8 cellular contexts compared by ENCODE assay signal in the genomic region with DNA sequence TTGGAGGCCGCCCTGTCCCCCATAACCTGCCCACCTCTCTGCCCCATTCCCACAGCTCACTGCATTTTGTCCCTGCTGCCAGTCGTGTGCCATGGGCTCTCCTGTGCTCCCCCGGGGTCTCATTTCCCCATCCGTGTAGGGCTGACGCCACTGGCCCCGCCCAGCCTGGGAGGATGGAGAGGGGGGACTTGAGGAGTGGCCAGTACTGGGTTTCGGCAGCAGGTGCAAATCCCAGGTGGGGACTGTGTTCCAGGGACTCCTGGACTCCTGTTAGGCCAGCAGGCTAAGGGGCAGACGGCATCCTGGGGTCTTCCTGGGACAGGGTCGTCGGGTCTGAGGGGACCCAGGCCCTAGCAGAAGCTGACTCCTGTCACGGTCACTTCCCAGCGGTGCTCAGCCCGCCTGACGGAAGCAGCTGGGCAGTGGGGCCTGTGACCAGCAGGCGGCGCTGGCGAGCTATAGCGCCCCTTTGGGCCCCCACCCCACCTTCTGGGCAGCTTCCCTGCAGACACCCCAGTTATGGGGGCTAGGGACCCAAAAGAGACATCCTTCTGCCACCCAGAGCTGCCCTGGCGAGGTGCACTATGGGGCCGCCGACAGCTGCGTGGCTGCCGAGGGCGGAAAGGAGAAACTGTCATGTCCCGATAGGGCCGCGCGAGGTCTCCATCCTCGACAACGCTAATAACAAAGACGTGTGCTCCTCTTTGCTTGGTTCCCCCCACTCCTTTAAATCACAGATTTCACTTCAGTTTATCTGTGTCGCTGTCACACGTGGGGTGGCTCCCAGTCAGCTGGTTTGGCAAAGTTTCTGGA. TPM values are rescaled to one million over a fixed set of nuclear protein-coding genes. Genes with fewer than 3 reads are reported as not detected.
A peak's percentile ranks its signal among the peaks of the same experiment; 100 is the strongest.
DNase-seq lines count a peak whose midpoint lies in the region; ATAC-seq, FAIRE-seq and TF ChIP-seq lines count a peak whose summit lies in the region.

No MANE protein-coding gene starts in this region.

- H3K27me3 ChIP-seq in K562 (ENCODE audit: control insufficient read depth in 2 of 2, insufficient read depth in 2 of 2, low read length in 2 of 2): peaks cover 4 to 41% of the 10 kb centered on the region in 2 experiments; a peak in 4 of 5 replicates
- no peaks in the 10 kb centered on the region; the same call in 1 of the 2 replicates for H3K27me3 ChIP-seq in iPS-20b (ENCODE audit: insufficient read depth, low read length)

- in situ Hi-C loops in K562 (cut with MboI): no loop called here

- no peaks in the 10 kb centered on the region for H3K9me1 ChIP-seq in K562 (ENCODE audit: control insufficient read depth, insufficient read depth, low read length)

- H4K20me1 ChIP-seq in K562 (replicated peaks; ENCODE audit: control insufficient read depth, insufficient read depth, low read length): peaks cover 11% of the 10 kb centered on the region; the same call in 1 of the 2 replicates

- POLR2A ChIA-PET in K562 (lab: Yijun Ruan, JAX): interaction anchor here (0.6 to 1.1 kb wide), 4 partner anchors 9 to 285 kb away, joined by 3 to 4 read pairs (median 3); no protein-coding TSS in a partner anchor

- H3K4me3 ChIP-seq in K562: peak overlapping the region; percentile 14
- H3K4me3 ChIP-seq in iPS-20b (ENCODE audit: low read length): peak overlapping the region; percentile 65
- peak overlapping the region in 6 of 7 experiments; percentile 9 to 36 (median 17) for H3K4me3 ChIP-seq in skin epidermis

- peak overlapping the region; percentile 72 for H3K4me2 ChIP-seq in K562 (ENCODE audit: insufficient read depth, low read length)

- peak; percentile 91 for ATAC-seq in K562
- no peak for ATAC-seq in GM21786 (IDR thresholded peaks at IDR 0.05; ENCODE audit: unreplicated experiment)

- H2AFZ ChIP-seq in K562 (ENCODE audit: low read depth, low read length): peak overlapping the region; percentile 84

- H3K9me3 ChIP-seq in K562 (replicated peaks; ENCODE audit: control insufficient read depth, insufficient read depth, low read depth, low read length): no peaks in the 10 kb centered on the region
- no peaks in the 10 kb centered on the region for H3K9me3 ChIP-seq in iPS-20b (ENCODE audit: insufficient read depth, low read depth, low read length)

- H3K79me2 ChIP-seq in K562 (ENCODE audit: control insufficient read depth, insufficient read depth, low read length): no peaks in the 10 kb centered on the region

- peaks cover 0 to 20% of the 10 kb centered on the region in 2 experiments; a peak in 2 of 5 replicates for H3K4me1 ChIP-seq in K562 (replicated peaks in 1 of 2; ENCODE audit: control insufficient read depth in 2 of 2, insufficient read depth in 2 of 2, low read length in 2 of 2)
- peaks cover 4% of the 10 kb centered on the region; the same call in 1 of the 2 replicates for H3K4me1 ChIP-seq in iPS-20b (ENCODE audit: insufficient read depth, low read length)

- TF ChIP-seq RAD21 in K562 (CRISPR knock-in tag; conservative IDR thresholded peaks at IDR 0.05 in 1 of 2, IDR thresholded peaks at IDR 0.05 in 1 of 2): peak; percentile 91 to 93

- H3K36me3 ChIP-seq in K562 (ENCODE audit: control insufficient read depth, insufficient read depth, low read length) (no peaks in the 10 kb centered on the region), iPS-20b (ENCODE audit: insufficient read depth, low read depth, low read length) (0 out of 2 replicates have a peak, but pooled peaks cover 6% of the 10 kb centered on the region)

- intact Hi-C loops in K562 (cut with micrococcal nuclease): loop anchor here (1.0 kb wide), 2 partner anchors 61 to 421 kb away; no protein-coding TSS in a partner anchor

- DNase-seq in ELR (ENCODE audit: low read depth) (peak; percentile 59), HuH-7.5 (ENCODE audit: low spot score) (peak; percentile 68), T-helper 9 cell (peak; percentile 64), K562 (ENCODE audit: extremely low read depth in 1 of 4, low spot score in 3 of 4) (peak; percentile 59 to 85 (median 84)), NCI-H2029 (lab: John Stamatoyannopoulos, UW) (no peak)

- TF ChIP-seq CTCF in K562 (IDR thresholded peaks at IDR 0.05 in 2 of 3, conservative IDR thresholded peaks at IDR 0.05 in 1 of 3; ENCODE audit: insufficient read depth in 2 of 3, low read depth in 1 of 3, low read length in 3 of 3): peak; percentile 97 to 99 (median 98)

- no peak for TF ChIP-seq POLR2A in K562 (conservative IDR thresholded peaks at IDR 0.05)

- peak overlapping the region in 1 of 2 experiments; percentile 60; a peak in 2 of 4 replicates for H3K9ac ChIP-seq in K562 (ENCODE audit: insufficient read depth in 1 of 2, low read depth in 2 of 2, low read length in 2 of 2)
- peak overlapping the region; percentile 40; the same call in 1 of the 2 replicates for H3K9ac ChIP-seq in iPS-20b (ENCODE audit: low read depth, low read length)

- CTCF ChIA-PET in K562 (lab: Yijun Ruan, JAX; ENCODE audit: low intra/inter-chr PET ratio): interaction anchor here (0.9 to 3.1 kb wide), 7 partner anchors 36 to 492 kb away, joined by 3 to 23 read pairs (median 5); no protein-coding TSS in a partner anchor

- TF ChIP-seq EP300 in K562 (IDR thresholded peaks at IDR 0.05; ENCODE audit: low read length): no peak

- BruUV-seq in K562 (replicated peaks; lab: Mats Ljungman, UMichigan): no TSS peak

- peak; percentile 32 for FAIRE-seq in K562 (lab: Jason Lieb, UNC)

- WGBS in K562 (ENCODE audit: insufficient coverage, low coverage, missing lambda C conversion rate): 3% methylated on average over 32 of the region's 33 CpGs

- H3K27ac ChIP-seq in K562 (ENCODE audit: extremely low read depth, low read depth, low read length): no peak overlapping the region
- H3K27ac ChIP-seq in iPS-20b (ENCODE audit: low read length): no peak overlapping the region
- H3K27ac ChIP-seq in skin epidermis: peak overlapping the region in 1 of 21 experiments; percentile 17

TF ChIP-seq in K562, 482 proteins besides CTCF, POLR2A, EP300 and RAD21 (continues in another document):
- TF ChIP-seq PKNOX1 (IDR thresholded peaks at IDR 0.05) (peak; percentile 24; the same call in 1 of the 2 replicates), STAG1 (CRISPR knock-in tag; IDR thresholded peaks at IDR 0.05; ENCODE audit: borderline replicate concordance) (peak; percentile 79; the same call in 1 of the 2 replicates), XRCC5 (IDR thresholded peaks at IDR 0.05; ENCODE audit: low read depth, low read length) (peak; percentile 91; the same call in 1 of the 2 replicates), SMC3 (conservative IDR thresholded peaks at IDR 0.05; ENCODE audit: insufficient read depth, low read depth, low read length) (peak; percentile 77), ATF1 (CRISPR knock-in tag; IDR thresholded peaks at IDR 0.05) (no peak), ATF1 (tag; IDR thresholded peaks at IDR 0.05) (peak; percentile 53), DACH1 (IDR thresholded peaks at IDR 0.05; ENCODE audit: partially characterized antibody) (peak; percentile 68), L3MBTL2 (IDR thresholded peaks at IDR 0.05) (peak; percentile 40; the same call in 1 of the 2 replicates), NR3C1 (CRISPR knock-in tag; IDR thresholded peaks at IDR 0.05) (no peak)

RNA-seq across cellular contexts. Expression of gene MYO7A, which starts 1.0 kb away (rescaled TPM):
- 1.1 and 2.5 TPM in 2 replicates for total RNA-seq in K562 (2011; cell fraction: chromatin; rRNA removed; ENCODE audit: low replicate concordance)
- 0.79 and 1.0 TPM in 2 replicates for total RNA-seq in K562 (2011; cell fraction: nucleolus; rRNA removed)
- 0.53 and 0.73 TPM in 2 replicates for total RNA-seq in K562 (2011; cell fraction: nucleoplasm; rRNA removed)
- 0.04 and 0.09 TPM in 2 replicates for total RNA-seq in K562 (2014; rRNA removed)
- 0.04 TPM in 1 of 2 replicates, not detected in the other for total RNA-seq in K562 (2014; rRNA removed; fragmentation: Illumina TruSeq; extraction: Trizol)
- 0.07 TPM in 1 of 2 replicates, not detected in the other for total RNA-seq in K562 (2015; rRNA removed; fragmentation: Illumina TruSeq; extraction: Trizol)
- total RNA-seq in K562 (2021): 0.07 and 0.11 TPM in 2 replicates
- polyA plus RNA-seq in K562 (2011; rRNA removed): 0.10 and 0.14 TPM in 2 replicates
- polyA plus RNA-seq in K562 (2011; cell fraction: cytosol; rRNA removed): 0.13 and 0.19 TPM in 2 replicates
- polyA plus RNA-seq in K562 (2011; cell fraction: nucleus; rRNA removed): 1.0 and 1.3 TPM in 2 replicates
- polyA plus RNA-seq in K562 (2012): 0.04 and 0.35 TPM in 2 replicates
- 0.03 and 0.06 TPM in 2 replicates for polyA plus RNA-seq in K562 (2014; fragmentation: Illumina TruSeq; extraction: Trizol)
- under 1 TPM in 1 of 2 experiments, not detected in 1; 0.01 TPM for polyA plus RNA-seq in K562 (2014; fragmentation: Nextera tagmentation; extraction: Ambion mirVana)
- polyA plus RNA-seq in K562 (2014; rRNA removed): 0.11 TPM in 1 of 2 replicates, not detected in the other
- polyA minus RNA-seq in K562 (2011; rRNA and poly(A)+ RNA removed): 0.11 and 0.21 TPM in 2 replicates
- not detected in 2 replicates for polyA minus RNA-seq in K562 (2011; cell fraction: cytosol; rRNA and poly(A)+ RNA removed)
- 0.22 and 0.40 TPM in 2 replicates for polyA minus RNA-seq in K562 (2011; cell fraction: nucleus; rRNA and poly(A)+ RNA removed)

RNA-seq across cellular contexts. Expression of gene OMP, which starts 24.4 kb away (rescaled TPM):
- total RNA-seq in K562 (2011; cell fraction: chromatin; rRNA removed; ENCODE audit: low replicate concordance): 2.0 and 3.9 TPM in 2 replicates
- 2.4 and 4.2 TPM in 2 replicates for total RNA-seq in K562 (2011; cell fraction: nucleolus; rRNA removed)
- total RNA-seq in K562 (2011; cell fraction: nucleoplasm; rRNA removed): 1.1 and 1.8 TPM in 2 replicates
- total RNA-seq in K562 (2014; rRNA removed) (not detected in 2 replicates), K562 (2014; rRNA removed; fragmentation: Illumina TruSeq; extraction: Trizol) (not detected in 2 replicates), K562 (2015; rRNA removed; fragmentation: Illumina TruSeq; extraction: Trizol) (not detected in 2 replicates), K562 (2021) (not detected in 2 replicates)
- polyA plus RNA-seq in K562 (2011; rRNA removed) (not detected in 2 replicates), K562 (2014; fragmentation: Illumina TruSeq; extraction: Trizol) (not detected in 2 replicates), K562 (2014; fragmentation: Nextera tagmentation; extraction: Ambion mirVana) (not detected), K562 (2014; rRNA removed) (not detected in 2 replicates)
- polyA plus RNA-seq in K562 (2011; cell fraction: cytosol; rRNA removed): not detected in 2 replicates
- polyA plus RNA-seq in K562 (2011; cell fraction: nucleus; rRNA removed): 0.74 and 0.86 TPM in 2 replicates
- 0.33 TPM in 1 of 2 replicates, not detected in the other for polyA plus RNA-seq in K562 (2012)
- polyA minus RNA-seq in K562 (2011; rRNA and poly(A)+ RNA removed): not detected in 2 replicates
- not detected in 2 replicates for polyA minus RNA-seq in K562 (2011; cell fraction: cytosol; rRNA and poly(A)+ RNA removed)
- polyA minus RNA-seq in K562 (2011; cell fraction: nucleus; rRNA and poly(A)+ RNA removed): 1.4 TPM in 1 of 2 replicates, not detected in the other

Comparison
In these comparisons a context has a peak if more than half of its experiments do, and no peak if none do; other contexts are left out.
1. H3K4me3 ChIP-seq: peak in every context shown above with its lines; median percentile 65 in iPS-20b; 17 in skin epidermis; 14 in K562.